ENCODE assay signal across 13 cellular contexts in genomic region chr22:37768273-37768672, GRCh38. TPM values are rescaled to one million over a fixed set of nuclear protein-coding genes. Genes with fewer than 3 reads are reported as not detected.
DNase-seq lines count a peak whose midpoint lies in the region; ATAC-seq and TF ChIP-seq lines count a peak whose summit lies in the region.
"Had no signal": no experiment of that assay in that cellular context is flagged by ENCODE, and none has a peak within 500 bp of the region (broad histone marks: within the 10 kb centered on the region; RNA-seq: fewer than 3 reads in every experiment).

No MANE protein-coding gene starts in this region.

- no peak overlapping the region for H3K4me3 Mint-ChIP-seq in activated CD8-positive, alpha-beta T cell treated with anti-CD3 and anti-CD28 coated beads, Interleukin-2, amount 10 ng/mL, durations not matched to agents 7 days and 5 days
- no peak overlapping the region for H3K4me3 Mint-ChIP-seq in immature natural killer cell
- H3K4me3 Mint-ChIP-seq: activated T-cell treated with anti-CD3 and anti-CD28 coated beads, Interleukin-2, amount 50 U/mL, for 72 hours had no signal

- POLR2A ChIA-PET in activated CD8-positive, alpha-beta T cell treated with anti-CD3 and anti-CD28 coated beads, Interleukin-2, amount 10 ng/mL, durations not matched to agents 7 days and 5 days (lab: Charles Lee), result interaction anchor here (2.0 kb wide), 1 partner anchor 13 kb away, joined by 5 read pairs; no protein-coding TSS in a partner anchor

- peaks cover 4% of the 10 kb centered on the region for H3K36me3 ChIP-seq in H7 (replicated peaks; ENCODE audit: control insufficient read depth, insufficient read depth, low read length)

- TF ChIP-seq POLR2A in lower leg skin (IDR thresholded peaks at IDR 0.05), result no peak

- CTCF ChIA-PET in activated CD8-positive, alpha-beta T cell treated with anti-CD3 and anti-CD28 coated beads, Interleukin-2, amount 10 ng/mL, durations not matched to agents 7 days and 5 days (lab: Charles Lee), result interaction anchor here (0.9 kb wide), 1 partner anchor 11 kb away, joined by 3 read pairs; no protein-coding TSS in a partner anchor

- no peak overlapping the region for H3K4me3 ChIP-seq in AG10803 (ENCODE audit: low read length)
- no peak overlapping the region for H3K4me3 ChIP-seq in H7 (ENCODE audit: insufficient read depth, low read depth, low read length)
- H3K4me3 ChIP-seq in lower leg skin (ENCODE audit: low read depth, poor library complexity, severe bottlenecking), result no peak overlapping the region
- H3K4me3 ChIP-seq: body of pancreas, HAP-1, vagina had no signal

- H3K27me3 ChIP-seq in H7 (ENCODE audit: control insufficient read depth, insufficient read depth, low read length), result no peaks in the 10 kb centered on the region
- H3K27me3 ChIP-seq: body of pancreas, vagina had no signal

- ATAC-seq in activated CD8-positive, alpha-beta T cell treated with anti-CD3 and anti-CD28 coated beads, Interleukin-2, amount 10 ng/mL, durations not matched to agents 7 days and 5 days, result peak; percentile 44
- ATAC-seq: activated T-cell treated with anti-CD3 and anti-CD28 coated beads, Interleukin-2, amount 50 U/mL, for 72 hours; body of pancreas had no signal

- TF ChIP-seq CTCF in AG10803 (conservative IDR thresholded peaks at IDR 0.05; ENCODE audit: low read length) (peak; percentile 25; the same call in 1 of the 2 replicates), lower leg skin (IDR thresholded peaks at IDR 0.05) (no peak)

- intact Hi-C loops in lower leg skin (cut with DNase I; ENCODE audit: low total_unique reads), result no loop called here

- H3K9me3 Mint-ChIP-seq in activated CD8-positive, alpha-beta T cell treated with anti-CD3 and anti-CD28 coated beads, Interleukin-2, amount 10 ng/mL, durations not matched to agents 7 days and 5 days (ENCODE audit: insufficient read depth), result no peaks in the 10 kb centered on the region
- no peaks in the 10 kb centered on the region for H3K9me3 Mint-ChIP-seq in immature natural killer cell
- H3K9me3 Mint-ChIP-seq: activated T-cell treated with anti-CD3 and anti-CD28 coated beads, Interleukin-2, amount 50 U/mL, for 72 hours had no signal

- H3K4me1 Mint-ChIP-seq in activated CD8-positive, alpha-beta T cell treated with anti-CD3 and anti-CD28 coated beads, Interleukin-2, amount 10 ng/mL, durations not matched to agents 7 days and 5 days (ENCODE audit: low read depth), result no peaks in the 10 kb centered on the region
- peaks cover 0 to 9% of the 10 kb centered on the region in 2 donors for H3K4me1 Mint-ChIP-seq in immature natural killer cell

- no peaks in the 10 kb centered on the region for H3K27me3 Mint-ChIP-seq in activated CD8-positive, alpha-beta T cell treated with anti-CD3 and anti-CD28 coated beads, Interleukin-2, amount 10 ng/mL, durations not matched to agents 7 days and 5 days (ENCODE audit: low read depth)
- no peaks in the 10 kb centered on the region for H3K27me3 Mint-ChIP-seq in immature natural killer cell (ENCODE audit: low read depth in 3 of 3)

- no peak overlapping the region for H3K27ac Mint-ChIP-seq in activated CD8-positive, alpha-beta T cell treated with anti-CD3 and anti-CD28 coated beads, Interleukin-2, amount 10 ng/mL, durations not matched to agents 7 days and 5 days
- no peak overlapping the region for H3K27ac Mint-ChIP-seq in immature natural killer cell
- H3K27ac Mint-ChIP-seq: activated T-cell treated with anti-CD3 and anti-CD28 coated beads, Interleukin-2, amount 50 U/mL, for 72 hours had no signal

- DNase-seq in AG10803 (ENCODE audit: low read depth) (no peak), H7 (peak; percentile 77), iPS-NIHi7 (ENCODE audit: extremely low spot score) (peak; percentile 53), epidermal melanocyte (ENCODE audit: insufficient read length, low spot score) (no peak), NCI-H345 treated with DMSO at 0.1 percent for 48 hours (lab: John Stamatoyannopoulos, UW; ENCODE audit: unreplicated experiment) (no peak), lower leg skin (ENCODE audit: low spot score in 2 of 2) (no peak), immature natural killer cell (no peak)
- DNase-seq in activated CD8-positive, alpha-beta T cell treated with anti-CD3 and anti-CD28 coated beads, Interleukin-2, amount 10 ng/mL, durations not matched to agents 7 days and 5 days, result no peak
- DNase-seq: activated T-cell treated with anti-CD3 and anti-CD28 coated beads, Interleukin-2, amount 50 U/mL, for 72 hours; body of pancreas; NCI-H345 had no signal

- H3K36me3 Mint-ChIP-seq in activated CD8-positive, alpha-beta T cell treated with anti-CD3 and anti-CD28 coated beads, Interleukin-2, amount 10 ng/mL, durations not matched to agents 7 days and 5 days (ENCODE audit: low read depth), result peaks cover 16% of the 10 kb centered on the region
- H3K36me3 Mint-ChIP-seq in immature natural killer cell, result peaks cover 6 to 8% (median 8%) of the 10 kb centered on the region in 3 donors

- WGBS in lower leg skin, 2 donors, result 88 to 96% methylated on average over 3 of the region's 3 CpGs

RNA-seq across cellular contexts. Expression of gene GCAT, which starts 39.5 kb away (rescaled TPM):
- 35.1 and 45.0 TPM in 2 replicates for total RNA-seq in H7 (2014; rRNA removed; shearing (Covaris generic))
- total RNA-seq in activated CD8-positive, alpha-beta T cell treated with anti-CD3 and anti-CD28 coated beads, Interleukin-2, amount 10 ng/mL, durations not matched to agents 7 days and 5 days, result 10 to 100 TPM; 14.3 to 18.3 TPM
- 10 to 100 TPM; 12.5 to 20.4 (median 16.2) TPM for total RNA-seq in lower leg skin
- polyA plus RNA-seq in immature natural killer cell, result under 1 TPM in 2 of 3 donors, not detected in 1; 0.64 to 0.71 TPM

RNA-seq across cellular contexts. Expression of gene GALR3, which starts 54.9 kb away (rescaled TPM):
- total RNA-seq in H7 (2014; rRNA removed; shearing (Covaris generic)), result not detected in 2 replicates
- total RNA-seq in activated CD8-positive, alpha-beta T cell treated with anti-CD3 and anti-CD28 coated beads, Interleukin-2, amount 10 ng/mL, durations not matched to agents 7 days and 5 days, result under 1 TPM in 1 of 2 experiments, not detected in 1; 0.24 TPM
- total RNA-seq in lower leg skin, result not detected
- polyA plus RNA-seq in immature natural killer cell, result not detected
- total RNA-seq: body of pancreas, vagina had no signal

Comparison
In these comparisons a context has a peak if more than half of its experiments do, and no peak if none do; other contexts are left out.
1. DNase-seq: peak in H7 (single experiment) and iPS-NIHi7 (single experiment); none in AG10803 (single experiment), activated CD8-positive, alpha-beta T cell treated with anti-CD3 and anti-CD28 coated beads, Interleukin-2, amount 10 ng/mL, durations not matched to agents 7 days and 5 days (single experiment), epidermal melanocyte (single experiment), NCI-H345 treated with DMSO at 0.1 percent for 48 hours (single experiment), lower leg skin (0 of 2) and immature natural killer cell (0 of 3).